21 cellular contexts compared by ENCODE assay signal in genomic region chr20:38055294-38055693, GRCh38.
"Had no signal": no experiment of that assay in that cellular context is flagged by ENCODE, and none has a peak within 500 bp of the region (broad histone marks: within the 10 kb centered on the region; RNA-seq: fewer than 3 reads in every experiment).

No MANE protein-coding gene starts in this region.

- H3K27ac ChIP-seq: lower lobe of right lung, sigmoid colon, SJSA1, thyroid gland had no signal

- H3K9me3 Mint-ChIP-seq: activated B cell treated with CpG ODN at 0.5 μM for 24 hours; activated CD8-positive, alpha-beta T cell treated with anti-CD3 and anti-CD28 coated beads for 36 hours; activated naive CD4-positive, alpha-beta T cell treated with anti-CD3 and anti-CD28 coated beads, Interleukin-2, amount 50 U/mL, for 72 hours; activated T-cell treated with anti-CD3 and anti-CD28 coated beads, Interleukin-2, amount 50 U/mL, for 4 hours; effector memory CD8-positive, alpha-beta T cell; stimulated activated naive B cell treated with anti-CD40 and anti-IgM and Interleukin-4, amounts not matched to agents 10 μg/mL and 1 μg/mL and 100 μg/mL, for 72 hours; T-helper 2 cell treated with Interferon-gamma antibody and Interleukin-4, amounts not matched to agents 5 μg/mL and 100 μg/mL, for 36 hours had no signal

- H3K27ac Mint-ChIP-seq: activated naive CD4-positive, alpha-beta T cell treated with anti-CD3 and anti-CD28 coated beads, Interleukin-2, amount 50 U/mL, for 72 hours; stimulated activated naive B cell treated with anti-CD40 and anti-IgM and Interleukin-4, amounts not matched to agents 10 μg/mL and 1 μg/mL and 100 μg/mL, for 72 hours; T-helper 2 cell treated with Interferon-gamma antibody and Interleukin-4, amounts not matched to agents 5 μg/mL and 100 μg/mL, for 36 hours had no signal

- H3K4me3 ChIP-seq: lower lobe of right lung, sigmoid colon, SJSA1, thyroid gland had no signal

- H3K4me3 Mint-ChIP-seq: activated B cell treated with CpG ODN at 0.5 μM for 24 hours; activated CD8-positive, alpha-beta T cell treated with anti-CD3 and anti-CD28 coated beads for 36 hours; activated T-cell treated with anti-CD3 and anti-CD28 coated beads, Interleukin-2, amount 50 U/mL, for 4 hours; stimulated activated naive B cell treated with anti-CD40 and anti-IgM and Interleukin-4, amounts not matched to agents 10 μg/mL and 1 μg/mL and 100 μg/mL, for 72 hours; T-helper 2 cell treated with Interferon-gamma antibody and Interleukin-4, amounts not matched to agents 5 μg/mL and 100 μg/mL, for 36 hours had no signal

- H3K27me3 Mint-ChIP-seq: activated B cell treated with CpG ODN at 0.5 μM for 24 hours; activated CD8-positive, alpha-beta T cell treated with anti-CD3 and anti-CD28 coated beads for 36 hours; effector memory CD8-positive, alpha-beta T cell; stimulated activated naive B cell treated with anti-CD40 and anti-IgM and Interleukin-4, amounts not matched to agents 10 μg/mL and 1 μg/mL and 100 μg/mL, for 72 hours had no signal

- H3K27me3 ChIP-seq: sigmoid colon, SJSA1, thyroid gland had no signal

- DNase-seq: activated B cell treated with CpG ODN at 0.5 μM for 24 hours; activated CD4-positive, alpha-beta T cell treated with anti-CD3 and anti-CD28 coated beads for 4 hours; activated CD8-positive, alpha-beta T cell treated with anti-CD3 and anti-CD28 coated beads for 36 hours; activated effector memory CD4-positive, alpha-beta T cell treated with Interleukin-2 at 50 U/mL for 16 hours; activated T-cell treated with anti-CD3 and anti-CD28 coated beads, Interleukin-2, amount 50 U/mL, for 4 hours; anterior cingulate cortex; cerebellar nuclear complex; effector memory CD8-positive, alpha-beta T cell; hypothalamus; islet precursor cell; left colon; lower lobe of right lung; occipital lobe; posterior cingulate gyrus; sigmoid colon; stimulated activated CD4-positive, alpha-beta T cell treated with anti-CD3 and anti-CD28 coated beads, Interleukin-4, amount 100 ng/mL, for 4 hours; stimulated activated naive B cell treated with anti-CD40 and anti-IgM and Interleukin-4, amounts not matched to agents 10 μg/mL and 1 μg/mL and 100 μg/mL, for 72 hours; thyroid gland had no signal

- H3K9me3 ChIP-seq: lower lobe of right lung, sigmoid colon, SJSA1, thyroid gland had no signal
